ENCODE assay signal across 1 cellular context in the genomic region with DNA sequence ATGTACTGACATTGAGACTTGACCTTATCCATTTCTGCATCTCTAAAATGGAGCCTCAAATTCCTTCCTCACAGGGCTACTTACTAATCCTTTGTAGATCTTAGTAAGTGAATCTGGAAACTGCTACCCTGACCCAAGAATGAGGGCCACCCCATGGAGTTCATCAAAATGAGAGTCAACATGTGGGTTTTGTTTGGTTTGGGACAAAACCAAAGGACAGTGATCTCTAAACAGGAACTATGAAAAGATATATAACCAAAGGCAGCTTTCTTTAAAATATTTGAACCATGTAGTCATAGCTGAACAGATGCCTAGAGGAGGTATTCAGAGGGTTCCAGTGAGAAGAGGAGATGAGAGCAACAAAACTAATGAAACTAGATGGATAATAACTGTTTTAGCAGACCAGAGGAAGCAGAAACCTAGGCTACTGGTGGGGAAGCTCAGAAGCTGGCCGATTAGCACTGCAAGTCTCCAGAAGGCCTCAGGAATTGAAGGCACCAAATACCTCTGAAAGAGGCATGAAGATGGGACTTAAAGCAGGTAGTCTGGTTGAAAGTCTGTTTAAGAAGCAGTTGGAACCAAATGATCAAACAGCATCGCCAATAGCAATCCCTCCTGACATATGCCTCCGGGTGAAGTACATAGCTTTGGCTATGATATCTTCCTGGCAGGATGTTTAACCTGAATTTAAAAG.
TF ChIP-seq lines count a peak whose summit lies in the region.

No MANE protein-coding gene starts in this region.

TF ChIP-seq in GM12878, 131 proteins besides CTCF, POLR2A, EP300 and RAD21:
- no peak for TF ChIP-seq BCL11A (IDR thresholded peaks at IDR 0.05; ENCODE audit: low read depth, low read length)
- no peak for TF ChIP-seq CBX3 (IDR thresholded peaks at IDR 0.05; ENCODE audit: borderline replicate concordance, low read depth)
- 0 out of 2 replicates have a peak, but pooled peaks have one; percentile 10 for TF ChIP-seq RUNX3 (IDR thresholded peaks at IDR 0.05; ENCODE audit: low read length)
- no peak for TF ChIP-seq JUNB (IDR thresholded peaks at IDR 0.05)
- TF ChIP-seq WRNIP1 (IDR thresholded peaks at IDR 0.05; ENCODE audit: borderline replicate concordance, low read depth, low read length), result no peak
- no peak for TF ChIP-seq HDAC6 (IDR thresholded peaks at IDR 0.05; ENCODE audit: unreplicated experiment)
